ENCODE assay signal across 15 cellular contexts in genomic region chr20:62346398-62347150, GRCh38. TPM values are rescaled to one million over a fixed set of nuclear protein-coding genes. Genes with fewer than 3 reads are reported as not detected.
"Had no signal": no experiment of that assay in that cellular context is flagged by ENCODE, and none has a peak within 500 bp of the region (broad histone marks: within the 10 kb centered on the region; RNA-seq: fewer than 3 reads in every experiment).

No MANE protein-coding gene starts in this region.

- DNase-seq: activated naive CD8-positive, alpha-beta T cell treated with anti-CD3 and anti-CD28 coated beads for 36 hours; effector memory CD4-positive, alpha-beta T cell; foreskin melanocyte; immature natural killer cell; naive thymus-derived CD4-positive, alpha-beta T cell; small intestine; stimulated activated CD4-positive, alpha-beta T cell treated with anti-CD3 and anti-CD28 coated beads, Interleukin-4, amount 100 ng/mL, for 4 hours; stimulated activated CD8-positive, alpha-beta memory T cell treated with anti-CD3 and anti-CD28 coated beads, Interleukin-4, amount 100 ng/mL, for 48 hours; stomach; upper lobe of right lung had no signal

- H3K27me3 ChIP-seq: stomach, upper lobe of right lung had no signal

- H3K9me3 ChIP-seq: stomach, thoracic aorta, upper lobe of right lung had no signal

- H3K27ac ChIP-seq: thoracic aorta, upper lobe of right lung had no signal

- H3K4me3 Mint-ChIP-seq: activated naive CD8-positive, alpha-beta T cell treated with anti-CD3 and anti-CD28 coated beads for 36 hours; activated T-helper 1 cell treated with anti-CD3 and anti-CD28 coated beads, Interleukin-12 subunit alpha, Interleukin-12 subunit beta, Interleukin-2, Interleukin-4 antibody, amounts not matched to agents 30 ng/mL and 10 ng/mL and 1 ng/mL, durations not matched to agents 14 hours and 24 hours and 36 hours; dendritic cell treated with granulocyte-macrophage colony-stimulating factor and Interleukin-4, amounts not matched to agents 40 ng/mL and 50 ng/mL, for 4 days; immature natural killer cell; naive thymus-derived CD4-positive, alpha-beta T cell; T-helper 2 cell treated with Interferon-gamma antibody and Interleukin-4, amounts not matched to agents 5 μg/mL and 100 μg/mL, for 36 hours had no signal

- H3K4me3 ChIP-seq: lung, stomach, thoracic aorta, upper lobe of right lung had no signal

- H3K4me1 Mint-ChIP-seq: activated naive CD8-positive, alpha-beta T cell treated with anti-CD3 and anti-CD28 coated beads for 36 hours; immature natural killer cell had no signal

- H3K27ac Mint-ChIP-seq: activated naive CD8-positive, alpha-beta T cell treated with anti-CD3 and anti-CD28 coated beads for 36 hours; activated T-helper 1 cell treated with anti-CD3 and anti-CD28 coated beads, Interleukin-12 subunit alpha, Interleukin-12 subunit beta, Interleukin-2, Interleukin-4 antibody, amounts not matched to agents 30 ng/mL and 10 ng/mL and 1 ng/mL, durations not matched to agents 14 hours and 24 hours and 36 hours; dendritic cell treated with granulocyte-macrophage colony-stimulating factor and Interleukin-4, amounts not matched to agents 40 ng/mL and 50 ng/mL, for 4 days; immature natural killer cell; naive thymus-derived CD4-positive, alpha-beta T cell; T-helper 2 cell treated with Interferon-gamma antibody and Interleukin-4, amounts not matched to agents 5 μg/mL and 100 μg/mL, for 36 hours had no signal

- ATAC-seq: naive thymus-derived CD4-positive, alpha-beta T cell; upper lobe of right lung had no signal

RNA-seq across cellular contexts. Expression of gene LAMA5, which starts 20.5 kb away (rescaled TPM):
- polyA plus RNA-seq: naive thymus-derived CD4-positive, alpha-beta T cell had no signal
